Comparison of ENCODE assay signal across 11 cellular contexts in genomic region chr11:58188770-58189169, GRCh38. TPM values are rescaled to one million over a fixed set of nuclear protein-coding genes. Genes with fewer than 3 reads are reported as not detected.
"Had no signal": no experiment of that assay in that cellular context is flagged by ENCODE, and none has a peak within 500 bp of the region (broad histone marks: within the 10 kb centered on the region; RNA-seq: fewer than 3 reads in every experiment).

A gene with protein sequence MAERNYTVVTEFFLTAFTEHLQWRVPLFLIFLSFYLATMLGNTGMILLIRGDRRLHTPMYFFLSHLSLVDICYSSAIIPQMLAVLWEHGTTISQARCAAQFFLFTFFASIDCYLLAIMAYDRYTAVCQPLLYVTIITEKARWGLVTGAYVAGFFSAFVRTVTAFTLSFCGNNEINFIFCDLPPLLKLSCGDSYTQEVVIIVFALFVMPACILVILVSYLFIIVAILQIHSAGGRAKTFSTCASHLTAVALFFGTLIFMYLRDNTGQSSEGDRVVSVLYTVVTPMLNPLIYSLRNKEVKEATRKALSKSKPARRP (plus strand): TSS chr11:58189070. CDS start chr11:58190491, 1,421 bp downstream.

- ATAC-seq: GM23338, HCT116 had no signal

- H3K9ac ChIP-seq: GM23248 had no signal

- H3K4me2 ChIP-seq: GM23338 had no signal

- DNase-seq: GM23248, GOT3, H7, H9, HCEC 1CT, HFFc6 had no signal

- H3K9me3 ChIP-seq: HAP-1 had no signal

- H3K36me3 ChIP-seq: HAP-1 had no signal

- H3K4me1 ChIP-seq: HAP-1 had no signal

- H3K4me3 ChIP-seq: GM23248, GM23338, HAP-1 had no signal

- H2AFZ ChIP-seq: GM23248, GM23338 had no signal

- H3K27ac ChIP-seq: GM23248 had no signal

RNA-seq across cellular contexts. Expression of the gene that starts here (rescaled TPM):
- total RNA-seq: GM23248, H1, H4, H7, H9, HFFc6 had no signal
- polyA plus RNA-seq: GM23248, GM23338, H1 had no signal
